12 cellular contexts compared by ENCODE assay signal in genomic region chr13:29954082-29955043, GRCh38.
A peak's percentile ranks its signal among the peaks of the same experiment; 100 is the strongest.
DNase-seq lines count a peak whose midpoint lies in the region; ATAC-seq and TF ChIP-seq lines count a peak whose summit lies in the region.
"Had no signal": no experiment of that assay in that cellular context is flagged by ENCODE, and none has a peak within 500 bp of the region (broad histone marks: within the 10 kb centered on the region; RNA-seq: fewer than 3 reads in every experiment).

No MANE protein-coding gene starts in this region.

- H3K9me3 ChIP-seq in GM23248 (ENCODE audit: low read depth), result no peaks in the 10 kb centered on the region
- no peaks in the 10 kb centered on the region; the same call in 1 of the 2 replicates for H3K9me3 ChIP-seq in SJCRH30 (replicated peaks)
- H3K9me3 ChIP-seq in PC-3 (ENCODE audit: low read length), result no peaks in the 10 kb centered on the region

- no peaks in the 10 kb centered on the region for H4K20me1 ChIP-seq in GM23248 (ENCODE audit: insufficient read depth)
- no peaks in the 10 kb centered on the region for H4K20me1 ChIP-seq in PC-3 (ENCODE audit: low read length)

- CTCF ChIA-PET in PC-3 (lab: Charles Lee), result no interaction called here

- in situ Hi-C loops in GM23248 (cut with MboI), result no loop called here

- peaks cover 2% of the 10 kb centered on the region for H3K27me3 Mint-ChIP-seq in activated naive CD8-positive, alpha-beta T cell treated with anti-CD3 and anti-CD28 coated beads, Interleukin-2, amount 10 ng/mL, durations not matched to agents 7 days and 5 days

- H3K79me2 ChIP-seq in GM23248 (ENCODE audit: insufficient read depth) (no peaks in the 10 kb centered on the region), PC-3 (ENCODE audit: low read length) (no peaks in the 10 kb centered on the region)

- H3K9me3 Mint-ChIP-seq in activated naive CD8-positive, alpha-beta T cell treated with anti-CD3 and anti-CD28 coated beads, Interleukin-2, amount 10 ng/mL, durations not matched to agents 7 days and 5 days, result no peaks in the 10 kb centered on the region

- H3K9me2 ChIP-seq in GM23248 (ENCODE audit: insufficient read depth), result no peaks in the 10 kb centered on the region
- no peaks in the 10 kb centered on the region for H3K9me2 ChIP-seq in PC-3 (replicated peaks; ENCODE audit: low read length)

- intact Hi-C loops in PC-3 (cut with micrococcal nuclease), result no loop called here

- H3K4me1 ChIP-seq in GM23248 (ENCODE audit: insufficient read depth) (no peaks in the 10 kb centered on the region), SJCRH30 (peaks cover 8% of the 10 kb centered on the region), PC-3 (ENCODE audit: insufficient read depth, low read length) (no peaks in the 10 kb centered on the region)

- H2AFZ ChIP-seq in GM23248 (peak overlapping the region; percentile 35), PC-3 (ENCODE audit: low read length) (no peak overlapping the region)

- H3K4me3 ChIP-seq in GM23248, result no peak overlapping the region
- H3K4me3 ChIP-seq in SJCRH30, result no peak overlapping the region
- no peak overlapping the region for H3K4me3 ChIP-seq in PC-3 (ENCODE audit: low read length)

- no TSS peak for BruUV-seq in PC-3 (replicated peaks; lab: Mats Ljungman, UMichigan)

- peak; percentile 96 for ATAC-seq in activated naive CD8-positive, alpha-beta T cell treated with anti-CD3 and anti-CD28 coated beads, Interleukin-2, amount 10 ng/mL, durations not matched to agents 7 days and 5 days (ENCODE audit: low read depth)
- ATAC-seq in GM21390 (IDR thresholded peaks at IDR 0.05; ENCODE audit: unreplicated experiment), result no peak
- no peak for ATAC-seq in PC-3
- ATAC-seq: Panc1 had no signal

- H3K27ac ChIP-seq in GM23248 (no peak overlapping the region), SJCRH30 (no peak overlapping the region), PC-3 (ENCODE audit: low read length) (no peak overlapping the region)
- H3K27ac ChIP-seq: brain microvascular endothelial cell, C4-2B had no signal

- no peaks in the 10 kb centered on the region for H3K36me3 ChIP-seq in GM23248 (ENCODE audit: low read depth)
- no peaks in the 10 kb centered on the region for H3K36me3 ChIP-seq in SJCRH30
- no peaks in the 10 kb centered on the region for H3K36me3 ChIP-seq in PC-3 (ENCODE audit: low read depth, low read length)
- H3K36me3 ChIP-seq: brain microvascular endothelial cell had no signal

- H3K4me2 ChIP-seq in GM23248 (ENCODE audit: unreplicated experiment), result no peak overlapping the region
- H3K4me2 ChIP-seq in PC-3 (ENCODE audit: low read length), result no peak overlapping the region

- peaks cover 29% of the 10 kb centered on the region for H3K4me1 Mint-ChIP-seq in activated naive CD8-positive, alpha-beta T cell treated with anti-CD3 and anti-CD28 coated beads, Interleukin-2, amount 10 ng/mL, durations not matched to agents 7 days and 5 days

- no peaks in the 10 kb centered on the region for H3K36me3 Mint-ChIP-seq in activated naive CD8-positive, alpha-beta T cell treated with anti-CD3 and anti-CD28 coated beads, Interleukin-2, amount 10 ng/mL, durations not matched to agents 7 days and 5 days

- peak overlapping the region; percentile 91 for H3K27ac Mint-ChIP-seq in activated naive CD8-positive, alpha-beta T cell treated with anti-CD3 and anti-CD28 coated beads, Interleukin-2, amount 10 ng/mL, durations not matched to agents 7 days and 5 days

- DNase-seq in GM23248 (no peak), NCI-H187 treated with DMSO at 0.1 percent for 48 hours (lab: John Stamatoyannopoulos, UW) (no peak), SJCRH30 (no peak), PC-3 (no peak)
- peak; percentile 37 to 54 for DNase-seq in activated CD4-positive, alpha-beta T cell treated with anti-CD3 and anti-CD28 coated beads, Interleukin-2, amount 50 U/mL, for 48 hours
- peak; percentile 50 for DNase-seq in activated naive CD8-positive, alpha-beta T cell treated with anti-CD3 and anti-CD28 coated beads, Interleukin-2, amount 10 ng/mL, durations not matched to agents 7 days and 5 days
- peak; percentile 31 for DNase-seq in stimulated activated CD4-positive, alpha-beta T cell treated with anti-CD3 and anti-CD28 coated beads, Interleukin-2, amount 100 ng/mL, for 4 hours (ENCODE audit: low read depth)
- DNase-seq: brain microvascular endothelial cell, NCI-H2081 treated with DMSO at 0.1 percent for 48 hours had no signal

- no peak overlapping the region for H3K9ac ChIP-seq in GM23248
- no peak overlapping the region for H3K9ac ChIP-seq in PC-3 (ENCODE audit: low read length)

- no peak for TF ChIP-seq CTCF in PC-3 (conservative IDR thresholded peaks at IDR 0.05; ENCODE audit: low read depth, low read length)

- WGBS in GM23248 (ENCODE audit: low coverage in 1 of 2, low lambda C conversion rate in 2 of 2, missing lambda C conversion rate in 2 of 2), 2 experiments, result 56 to 63% methylated on average over 23 of the region's 23 CpGs

- H3K4me3 Mint-ChIP-seq in activated naive CD8-positive, alpha-beta T cell treated with anti-CD3 and anti-CD28 coated beads, Interleukin-2, amount 10 ng/mL, durations not matched to agents 7 days and 5 days, result peak overlapping the region; percentile 76

- H3K27me3 ChIP-seq in GM23248 (replicated peaks; ENCODE audit: insufficient read depth) (no peaks in the 10 kb centered on the region), SJCRH30 (no peaks in the 10 kb centered on the region), PC-3 (ENCODE audit: low read length) (peaks cover 7% of the 10 kb centered on the region; the same call in 1 of the 2 replicates)

- H3F3A ChIP-seq in GM23248 (ENCODE audit: insufficient read depth) (no peaks in the 10 kb centered on the region), PC-3 (ENCODE audit: low read length, unreplicated experiment) (no peaks in the 10 kb centered on the region)

- POLR2A ChIA-PET in activated naive CD8-positive, alpha-beta T cell treated with anti-CD3 and anti-CD28 coated beads, Interleukin-2, amount 10 ng/mL, durations not matched to agents 7 days and 5 days (lab: Charles Lee), result interaction anchor here (0.6 to 3.4 kb wide), 5 partner anchors 10 to 104 kb away, joined by 3 to 30 read pairs (median 3); partner anchors contain the start of gene UBL3
- POLR2A ChIA-PET in PC-3 (lab: Charles Lee; ENCODE audit: unreplicated experiment), result no interaction called here

Comparison
In these comparisons a context has a peak if more than half of its experiments do, and no peak if none do; other contexts are left out.
1. DNase-seq: peak in activated CD4-positive, alpha-beta T cell treated with anti-CD3 and anti-CD28 coated beads, Interleukin-2, amount 50 U/mL, for 48 hours (2 of 2), activated naive CD8-positive, alpha-beta T cell treated with anti-CD3 and anti-CD28 coated beads, Interleukin-2, amount 10 ng/mL, durations not matched to agents 7 days and 5 days (single experiment) and stimulated activated CD4-positive, alpha-beta T cell treated with anti-CD3 and anti-CD28 coated beads, Interleukin-2, amount 100 ng/mL, for 4 hours (single experiment); none in GM23248 (single experiment), NCI-H187 treated with DMSO at 0.1 percent for 48 hours (single experiment), SJCRH30 (0 of 2) and PC-3 (single experiment).